Comparison of ENCODE assay signal across 19 cellular contexts in the genomic region with DNA sequence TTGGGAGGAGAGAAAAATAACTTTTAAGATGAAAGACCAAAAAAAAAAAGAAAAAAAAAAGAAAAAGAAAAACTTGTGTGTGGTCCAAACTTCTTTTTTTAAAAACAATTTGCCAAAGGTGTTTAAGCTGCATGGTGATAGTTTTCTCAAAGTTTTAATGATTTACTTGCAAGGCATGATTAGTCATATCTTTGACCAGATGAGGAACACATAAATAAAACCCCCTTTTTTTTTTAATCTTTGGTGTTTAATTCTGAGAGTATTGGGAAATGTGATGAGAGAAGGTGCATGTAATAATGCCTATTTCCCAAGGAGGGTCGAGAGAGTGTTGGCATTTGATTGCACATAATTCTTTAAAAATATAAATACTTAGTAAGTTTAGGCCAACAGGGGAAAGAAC.
"Had no signal": no experiment of that assay in that cellular context is flagged by ENCODE, and none has a peak within 500 bp of the region (broad histone marks: within the 10 kb centered on the region; RNA-seq: fewer than 3 reads in every experiment).

No MANE protein-coding gene starts in this region.

- H3K36me3 ChIP-seq: left lung, pancreas, right lobe of liver, thoracic aorta, tibial nerve, upper lobe of right lung, uterus had no signal

- H3K27ac ChIP-seq: epithelial cell of prostate, left lung, pancreas, right lobe of liver, thoracic aorta, tibial nerve, upper lobe of right lung had no signal

- DNase-seq: effector CD8-positive, alpha-beta T cell; endodermal cell; head of caudate nucleus; kidney; left cardiac atrium; left lung; naive thymus-derived CD8-positive, alpha-beta T cell; occipital lobe; pancreas; right lobe of liver; small intestine; stimulated activated CD4-positive, alpha-beta T cell treated with anti-CD3 and anti-CD28 coated beads, Interleukin-15, amount 100 ng/mL, for 24 hours; stimulated activated CD4-positive, alpha-beta T cell treated with anti-CD3 and anti-CD28 coated beads, Interleukin-2, amount 100 ng/mL, for 48 hours; stimulated activated naive B cell treated with anti-CD40 and anti-IgM and Interleukin-4, amounts not matched to agents 10 μg/mL and 1 μg/mL and 100 μg/mL, for 72 hours; upper lobe of right lung; uterus had no signal

- H3K27me3 ChIP-seq: left lung, pancreas, right lobe of liver, tibial nerve, upper lobe of right lung, uterus had no signal

- H3K9me3 ChIP-seq: left lung, pancreas, right lobe of liver, thoracic aorta, tibial nerve, upper lobe of right lung, uterus had no signal

- H3K4me1 ChIP-seq: left lung, pancreas, right lobe of liver, upper lobe of right lung, uterus had no signal

- H3K4me3 ChIP-seq: left lung, pancreas, right lobe of liver, thoracic aorta, tibial nerve, upper lobe of right lung, uterus had no signal
